Comparison of ENCODE assay signal across 27 cellular contexts in the genomic region with DNA sequence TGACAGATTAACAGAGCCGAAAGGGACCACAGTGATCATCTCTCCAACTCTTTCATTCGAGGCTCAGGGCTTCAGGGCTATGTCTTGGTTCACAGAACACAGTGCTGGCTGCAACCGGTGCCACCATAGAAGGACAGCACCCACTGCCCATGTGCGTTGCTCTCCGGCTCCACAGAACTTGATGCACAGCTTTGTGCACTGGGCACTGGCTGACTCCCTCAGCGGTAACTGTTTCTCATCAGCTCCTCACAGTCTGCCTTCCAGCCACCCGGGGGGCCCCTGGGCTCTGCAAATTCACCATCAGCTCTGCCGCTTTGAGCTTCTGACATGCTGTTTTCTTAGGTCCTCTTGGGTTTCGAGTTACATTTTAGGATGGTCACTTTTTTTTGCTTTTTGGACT.
"Had no signal": no experiment of that assay in that cellular context is flagged by ENCODE, and none has a peak within 500 bp of the region (broad histone marks: within the 10 kb centered on the region; RNA-seq: fewer than 3 reads in every experiment).

No MANE protein-coding gene starts in this region.

- DNase-seq: heart left ventricle; hypothalamus; immature natural killer cell; left lung; lower lobe of right lung; mammary epithelial cell; mesenchymal stem cell; naive B cell; natural killer cell; nephron progenitor cell; pancreas; retina; right cardiac atrium; small intestine; spleen; stimulated activated CD4-positive, alpha-beta T cell treated with anti-CD3 and anti-CD28 coated beads, Interleukin-2, amount 100 ng/mL, for 48 hours; stimulated activated CD4-positive, alpha-beta T cell treated with anti-CD3 and anti-CD28 coated beads, Interleukin-4, amount 100 ng/mL, for 4 hours; stimulated activated CD8-positive, alpha-beta memory T cell treated with anti-CD3 and anti-CD28 coated beads, Interleukin-4, amount 100 ng/mL, for 48 hours; stimulated activated naive CD4-positive, alpha-beta T cell treated with Interleukin-2 at 50 U/mL for 16 hours; stimulated activated naive CD8-positive, alpha-beta T cell treated with anti-CD3 and anti-CD28 coated beads, Interleukin-15, amount 100 ng/mL, for 72 hours; substantia nigra; uterus had no signal

- H3K36me3 ChIP-seq: heart left ventricle, left lung, lower lobe of right lung, pancreas, prostate gland, spleen, tibial nerve, uterus had no signal

- ATAC-seq: heart left ventricle; left lung; lower lobe of right lung; natural killer cell; pancreas; right cardiac atrium; sciatic nerve; stimulated activated memory B cell treated with anti-CD40 and anti-IgM and Interleukin-4, amounts not matched to agents 10 μg/mL and 1 μg/mL and 100 μg/mL, for 72 hours; stimulated activated naive CD8-positive, alpha-beta T cell treated with anti-CD3 and anti-CD28 coated beads, Interleukin-15, amount 100 ng/mL, for 72 hours had no signal

- H3K4me3 Mint-ChIP-seq: immature natural killer cell; mesothelial cell of epicardium; naive B cell; natural killer cell; nephron progenitor cell; stimulated activated memory B cell treated with anti-CD40 and anti-IgM and Interleukin-4, amounts not matched to agents 10 μg/mL and 1 μg/mL and 100 μg/mL, for 72 hours; stimulated activated naive CD8-positive, alpha-beta T cell treated with anti-CD3 and anti-CD28 coated beads, Interleukin-15, amount 100 ng/mL, for 72 hours had no signal

- H3K4me1 ChIP-seq: left lung, lower lobe of right lung, pancreas, prostate gland, spleen, tibial nerve, uterus had no signal

- H3K27me3 Mint-ChIP-seq: stimulated activated naive CD8-positive, alpha-beta T cell treated with anti-CD3 and anti-CD28 coated beads, Interleukin-15, amount 100 ng/mL, for 72 hours had no signal

- H3K9me3 ChIP-seq: heart left ventricle, left lung, lower lobe of right lung, pancreas, prostate gland, spleen, tibial nerve, uterus had no signal

- H3K4me3 ChIP-seq: heart left ventricle, left lung, lower lobe of right lung, pancreas, prostate gland, spleen, tibial nerve, uterus had no signal

- H3K27ac ChIP-seq: heart left ventricle, left lung, lower lobe of right lung, pancreas, prostate gland, spleen, tibial nerve, uterus had no signal

- H3K27me3 ChIP-seq: heart left ventricle, left lung, pancreas, spleen, tibial nerve, uterus had no signal

- H3K4me1 Mint-ChIP-seq: immature natural killer cell; mesothelial cell of epicardium; naive B cell; natural killer cell; stimulated activated memory B cell treated with anti-CD40 and anti-IgM and Interleukin-4, amounts not matched to agents 10 μg/mL and 1 μg/mL and 100 μg/mL, for 72 hours; stimulated activated naive CD8-positive, alpha-beta T cell treated with anti-CD3 and anti-CD28 coated beads, Interleukin-15, amount 100 ng/mL, for 72 hours had no signal

- H3K9me3 Mint-ChIP-seq: immature natural killer cell; mesothelial cell of epicardium; natural killer cell; nephron progenitor cell; stimulated activated memory B cell treated with anti-CD40 and anti-IgM and Interleukin-4, amounts not matched to agents 10 μg/mL and 1 μg/mL and 100 μg/mL, for 72 hours; stimulated activated naive CD8-positive, alpha-beta T cell treated with anti-CD3 and anti-CD28 coated beads, Interleukin-15, amount 100 ng/mL, for 72 hours had no signal

- H3K27ac Mint-ChIP-seq: immature natural killer cell; mesothelial cell of epicardium; naive B cell; natural killer cell; nephron progenitor cell; stimulated activated memory B cell treated with anti-CD40 and anti-IgM and Interleukin-4, amounts not matched to agents 10 μg/mL and 1 μg/mL and 100 μg/mL, for 72 hours; stimulated activated naive CD8-positive, alpha-beta T cell treated with anti-CD3 and anti-CD28 coated beads, Interleukin-15, amount 100 ng/mL, for 72 hours had no signal

- H3K36me3 Mint-ChIP-seq: immature natural killer cell; mesothelial cell of epicardium; naive B cell; natural killer cell; stimulated activated memory B cell treated with anti-CD40 and anti-IgM and Interleukin-4, amounts not matched to agents 10 μg/mL and 1 μg/mL and 100 μg/mL, for 72 hours had no signal
